In the genomic region with DNA sequence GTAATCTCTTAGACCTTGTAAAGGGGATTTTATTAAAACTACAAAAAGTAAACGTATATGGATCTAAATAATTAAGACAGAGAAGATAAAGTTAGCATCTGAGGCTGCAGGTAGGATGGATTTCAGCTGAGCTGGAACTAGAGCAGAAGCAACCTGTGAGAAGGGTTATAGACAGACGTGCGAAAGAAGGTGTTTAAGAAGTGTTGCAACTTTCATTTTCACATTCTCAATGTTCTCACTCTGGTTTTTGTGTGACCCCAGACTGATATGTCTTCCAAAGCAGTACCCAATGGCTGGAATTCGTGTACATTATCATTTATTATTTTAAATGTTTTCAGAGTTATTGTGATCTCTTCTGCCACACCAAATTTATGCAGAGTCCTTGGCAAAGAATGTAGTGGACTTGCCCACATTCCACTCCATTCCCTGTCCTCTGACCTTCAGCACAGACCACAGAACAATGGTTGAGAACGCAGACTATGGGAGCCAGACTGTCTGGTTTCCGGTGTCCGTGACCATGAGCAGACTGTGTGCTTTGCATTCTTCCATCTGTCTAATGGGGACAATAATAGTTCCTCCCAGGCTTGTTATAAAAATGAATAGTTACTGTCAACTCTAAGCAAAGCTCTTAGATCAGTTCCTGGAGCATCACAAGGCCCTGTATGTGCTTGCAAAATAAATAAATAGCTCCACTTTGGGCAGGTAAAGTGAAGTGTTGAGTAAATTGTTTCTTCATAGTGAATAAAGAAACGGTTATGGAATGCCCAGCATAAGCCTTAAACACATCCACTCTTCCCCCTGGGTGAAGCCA, we compare ENCODE assay signal across 10 cellular contexts.
DNase-seq lines count a peak whose midpoint lies in the region; ATAC-seq, FAIRE-seq and TF ChIP-seq lines count a peak whose summit lies in the region.
"Had no signal": no experiment of that assay in that cellular context is flagged by ENCODE, and none has a peak within 500 bp of the region (broad histone marks: within the 10 kb centered on the region; RNA-seq: fewer than 3 reads in every experiment).

No MANE protein-coding gene starts in this region.

- CTCF ChIA-PET in activated naive CD4-positive, alpha-beta T cell treated with anti-CD3 and anti-CD28 coated beads for 36 hours (lab: Charles Lee), result interaction anchor here (1.5 kb wide), 1 partner anchor 51 kb away, joined by 5 read pairs; no protein-coding TSS in a partner anchor

- intact Hi-C loops in activated CD4-positive, alpha-beta T cell treated with anti-CD3 and anti-CD28 coated beads, Interleukin-2, amount 10 ng/mL, durations not matched to agents 24 days and 14 days (cut with micrococcal nuclease), result loop anchor here (5.0 kb wide), 1 partner anchor 36 kb away; no protein-coding TSS in a partner anchor
- intact Hi-C loops in activated naive CD4-positive, alpha-beta T cell treated with anti-CD3 and anti-CD28 coated beads for 36 hours (cut with micrococcal nuclease), result loop anchor here (1.0 to 2.0 kb wide), 3 partner anchors 10 to 56 kb away; no protein-coding TSS in a partner anchor

- peaks cover 5% of the 10 kb centered on the region for H3K36me3 Mint-ChIP-seq in activated CD4-positive, alpha-beta T cell treated with anti-CD3 and anti-CD28 coated beads, Interleukin-2, amount 10 ng/mL, durations not matched to agents 24 days and 14 days (ENCODE audit: low read depth)
- H3K36me3 Mint-ChIP-seq in activated naive CD4-positive, alpha-beta T cell treated with anti-CD3 and anti-CD28 coated beads for 36 hours (ENCODE audit: low read depth), result peaks cover 3% of the 10 kb centered on the region

- H3K27me3 Mint-ChIP-seq in activated CD4-positive, alpha-beta T cell treated with anti-CD3 and anti-CD28 coated beads, Interleukin-2, amount 10 ng/mL, durations not matched to agents 24 days and 14 days, result no peaks in the 10 kb centered on the region
- H3K27me3 Mint-ChIP-seq in activated naive CD4-positive, alpha-beta T cell treated with anti-CD3 and anti-CD28 coated beads for 36 hours (ENCODE audit: low read depth), result no peaks in the 10 kb centered on the region

- peaks cover 46% of the 10 kb centered on the region for H3K4me1 Mint-ChIP-seq in activated CD4-positive, alpha-beta T cell treated with anti-CD3 and anti-CD28 coated beads, Interleukin-2, amount 10 ng/mL, durations not matched to agents 24 days and 14 days
- H3K4me1 Mint-ChIP-seq in activated naive CD4-positive, alpha-beta T cell treated with anti-CD3 and anti-CD28 coated beads for 36 hours (ENCODE audit: low read depth), result peaks cover 43% of the 10 kb centered on the region

- H3K9me3 ChIP-seq in small intestine (ENCODE audit: control insufficient read depth, low read depth), result no peaks in the 10 kb centered on the region
- no peaks in the 10 kb centered on the region for H3K9me3 ChIP-seq in WERI-Rb-1 (ENCODE audit: severe bottlenecking)

- FAIRE-seq in small intestine (lab: Jason Lieb, UNC), result no peak
- FAIRE-seq: keratinocyte had no signal

- WGBS in small intestine, 3 donors, result 57 to 66% (median 59%) methylated on average over 8 of the region's 8 CpGs

- no peak for DNase-seq in activated CD4-positive, alpha-beta T cell treated with anti-CD3 and anti-CD28 coated beads, Interleukin-2, amount 10 ng/mL, durations not matched to agents 24 days and 14 days
- DNase-seq in activated CD4-positive, alpha-beta T cell treated with anti-CD3 and anti-CD28 coated beads, Interleukin-2, amount 50 U/mL, for 1 hour, result no peak
- DNase-seq in NOMO-1 treated with dmso at 0.1 percent for 144 hours (lab: John Stamatoyannopoulos, UW; ENCODE audit: unreplicated experiment) (peak; percentile 52), small intestine (peak; percentile 40), WERI-Rb-1 (no peak), COLO668 (lab: John Stamatoyannopoulos, UW; ENCODE audit: unreplicated experiment) (no peak)
- DNase-seq in activated naive CD4-positive, alpha-beta T cell treated with anti-CD3 and anti-CD28 coated beads for 36 hours, result no peak
- DNase-seq: KG1 had no signal

- peak overlapping the region; percentile 25 for H3K4me3 Mint-ChIP-seq in activated CD4-positive, alpha-beta T cell treated with anti-CD3 and anti-CD28 coated beads, Interleukin-2, amount 10 ng/mL, durations not matched to agents 24 days and 14 days
- no peak overlapping the region for H3K4me3 Mint-ChIP-seq in activated naive CD4-positive, alpha-beta T cell treated with anti-CD3 and anti-CD28 coated beads for 36 hours

- H3K4me3 ChIP-seq in small intestine (ENCODE audit: low read depth in 1 of 2, low read length in 2 of 2) (no peak overlapping the region), WERI-Rb-1 (ENCODE audit: low read depth, low read length) (no peak overlapping the region)

- H3K9me3 Mint-ChIP-seq in activated CD4-positive, alpha-beta T cell treated with anti-CD3 and anti-CD28 coated beads, Interleukin-2, amount 10 ng/mL, durations not matched to agents 24 days and 14 days, result peaks cover 23% of the 10 kb centered on the region
- peaks cover 3% of the 10 kb centered on the region for H3K9me3 Mint-ChIP-seq in activated naive CD4-positive, alpha-beta T cell treated with anti-CD3 and anti-CD28 coated beads for 36 hours

- no peak for TF ChIP-seq CTCF in WERI-Rb-1 (IDR thresholded peaks at IDR 0.05; ENCODE audit: low read depth, low read length)

- H3K27me3 ChIP-seq in small intestine (ENCODE audit: control insufficient read depth in 2 of 2, insufficient read depth in 2 of 2, low read length in 2 of 2) (no peaks in the 10 kb centered on the region), WERI-Rb-1 (ENCODE audit: insufficient read depth, low read depth, severe bottlenecking) (no peaks in the 10 kb centered on the region)

- peak; percentile 54 for ATAC-seq in HG02852 (IDR thresholded peaks at IDR 0.05; ENCODE audit: unreplicated experiment)

- H3K27ac ChIP-seq in small intestine (ENCODE audit: low read depth in 1 of 2, low read length in 1 of 2) (peak overlapping the region; percentile 71 to 76), WERI-Rb-1 (no peak overlapping the region)

- no peaks in the 10 kb centered on the region for H3K36me3 ChIP-seq in small intestine (ENCODE audit: control insufficient read depth in 2 of 2, insufficient read depth in 2 of 2, low read length in 2 of 2)
- no peaks in the 10 kb centered on the region for H3K36me3 ChIP-seq in WERI-Rb-1

- peaks cover 0 to 3% of the 10 kb centered on the region in 2 donors for H3K4me1 ChIP-seq in small intestine (ENCODE audit: control insufficient read depth in 2 of 2, insufficient read depth in 1 of 2, low read depth in 1 of 2, low read length in 1 of 2)

- H3K27ac Mint-ChIP-seq in activated CD4-positive, alpha-beta T cell treated with anti-CD3 and anti-CD28 coated beads, Interleukin-2, amount 10 ng/mL, durations not matched to agents 24 days and 14 days, result peak overlapping the region; percentile 31
- H3K27ac Mint-ChIP-seq in activated naive CD4-positive, alpha-beta T cell treated with anti-CD3 and anti-CD28 coated beads for 36 hours, result no peak overlapping the region

Comparison
In these comparisons a context has a peak if more than half of its experiments do, and no peak if none do; other contexts are left out.
1. DNase-seq: peak in NOMO-1 treated with dmso at 0.1 percent for 144 hours (single experiment) and small intestine (single experiment); none in activated CD4-positive, alpha-beta T cell treated with anti-CD3 and anti-CD28 coated beads, Interleukin-2, amount 10 ng/mL, durations not matched to agents 24 days and 14 days (single experiment), activated CD4-positive, alpha-beta T cell treated with anti-CD3 and anti-CD28 coated beads, Interleukin-2, amount 50 U/mL, for 1 hour (single experiment), WERI-Rb-1 (single experiment), COLO668 (single experiment) and activated naive CD4-positive, alpha-beta T cell treated with anti-CD3 and anti-CD28 coated beads for 36 hours (single experiment).